Comparison of ENCODE assay signal across 1 cellular context in genomic region chr10:66799474-66799873, GRCh38.
TF ChIP-seq lines count a peak whose summit lies in the region.

No MANE protein-coding gene starts in this region.

TF ChIP-seq in GM23338, 12 proteins besides CTCF, POLR2A, EP300 and RAD21 (continued from another document):
- TF ChIP-seq REST (IDR thresholded peaks at IDR 0.05; ENCODE audit: unreplicated experiment) (no peak), EZH2phosphoT487 (IDR thresholded peaks at IDR 0.05; ENCODE audit: unreplicated experiment) (no peak), JUNB (IDR thresholded peaks at IDR 0.05; ENCODE audit: unreplicated experiment) (no peak), NANOG (IDR thresholded peaks at IDR 0.05; ENCODE audit: borderline replicate concordance) (no peak), EZH2 (IDR thresholded peaks at IDR 0.05; ENCODE audit: low read depth, unreplicated experiment) (no peak)
- TF ChIP-seq, protein P1, sequence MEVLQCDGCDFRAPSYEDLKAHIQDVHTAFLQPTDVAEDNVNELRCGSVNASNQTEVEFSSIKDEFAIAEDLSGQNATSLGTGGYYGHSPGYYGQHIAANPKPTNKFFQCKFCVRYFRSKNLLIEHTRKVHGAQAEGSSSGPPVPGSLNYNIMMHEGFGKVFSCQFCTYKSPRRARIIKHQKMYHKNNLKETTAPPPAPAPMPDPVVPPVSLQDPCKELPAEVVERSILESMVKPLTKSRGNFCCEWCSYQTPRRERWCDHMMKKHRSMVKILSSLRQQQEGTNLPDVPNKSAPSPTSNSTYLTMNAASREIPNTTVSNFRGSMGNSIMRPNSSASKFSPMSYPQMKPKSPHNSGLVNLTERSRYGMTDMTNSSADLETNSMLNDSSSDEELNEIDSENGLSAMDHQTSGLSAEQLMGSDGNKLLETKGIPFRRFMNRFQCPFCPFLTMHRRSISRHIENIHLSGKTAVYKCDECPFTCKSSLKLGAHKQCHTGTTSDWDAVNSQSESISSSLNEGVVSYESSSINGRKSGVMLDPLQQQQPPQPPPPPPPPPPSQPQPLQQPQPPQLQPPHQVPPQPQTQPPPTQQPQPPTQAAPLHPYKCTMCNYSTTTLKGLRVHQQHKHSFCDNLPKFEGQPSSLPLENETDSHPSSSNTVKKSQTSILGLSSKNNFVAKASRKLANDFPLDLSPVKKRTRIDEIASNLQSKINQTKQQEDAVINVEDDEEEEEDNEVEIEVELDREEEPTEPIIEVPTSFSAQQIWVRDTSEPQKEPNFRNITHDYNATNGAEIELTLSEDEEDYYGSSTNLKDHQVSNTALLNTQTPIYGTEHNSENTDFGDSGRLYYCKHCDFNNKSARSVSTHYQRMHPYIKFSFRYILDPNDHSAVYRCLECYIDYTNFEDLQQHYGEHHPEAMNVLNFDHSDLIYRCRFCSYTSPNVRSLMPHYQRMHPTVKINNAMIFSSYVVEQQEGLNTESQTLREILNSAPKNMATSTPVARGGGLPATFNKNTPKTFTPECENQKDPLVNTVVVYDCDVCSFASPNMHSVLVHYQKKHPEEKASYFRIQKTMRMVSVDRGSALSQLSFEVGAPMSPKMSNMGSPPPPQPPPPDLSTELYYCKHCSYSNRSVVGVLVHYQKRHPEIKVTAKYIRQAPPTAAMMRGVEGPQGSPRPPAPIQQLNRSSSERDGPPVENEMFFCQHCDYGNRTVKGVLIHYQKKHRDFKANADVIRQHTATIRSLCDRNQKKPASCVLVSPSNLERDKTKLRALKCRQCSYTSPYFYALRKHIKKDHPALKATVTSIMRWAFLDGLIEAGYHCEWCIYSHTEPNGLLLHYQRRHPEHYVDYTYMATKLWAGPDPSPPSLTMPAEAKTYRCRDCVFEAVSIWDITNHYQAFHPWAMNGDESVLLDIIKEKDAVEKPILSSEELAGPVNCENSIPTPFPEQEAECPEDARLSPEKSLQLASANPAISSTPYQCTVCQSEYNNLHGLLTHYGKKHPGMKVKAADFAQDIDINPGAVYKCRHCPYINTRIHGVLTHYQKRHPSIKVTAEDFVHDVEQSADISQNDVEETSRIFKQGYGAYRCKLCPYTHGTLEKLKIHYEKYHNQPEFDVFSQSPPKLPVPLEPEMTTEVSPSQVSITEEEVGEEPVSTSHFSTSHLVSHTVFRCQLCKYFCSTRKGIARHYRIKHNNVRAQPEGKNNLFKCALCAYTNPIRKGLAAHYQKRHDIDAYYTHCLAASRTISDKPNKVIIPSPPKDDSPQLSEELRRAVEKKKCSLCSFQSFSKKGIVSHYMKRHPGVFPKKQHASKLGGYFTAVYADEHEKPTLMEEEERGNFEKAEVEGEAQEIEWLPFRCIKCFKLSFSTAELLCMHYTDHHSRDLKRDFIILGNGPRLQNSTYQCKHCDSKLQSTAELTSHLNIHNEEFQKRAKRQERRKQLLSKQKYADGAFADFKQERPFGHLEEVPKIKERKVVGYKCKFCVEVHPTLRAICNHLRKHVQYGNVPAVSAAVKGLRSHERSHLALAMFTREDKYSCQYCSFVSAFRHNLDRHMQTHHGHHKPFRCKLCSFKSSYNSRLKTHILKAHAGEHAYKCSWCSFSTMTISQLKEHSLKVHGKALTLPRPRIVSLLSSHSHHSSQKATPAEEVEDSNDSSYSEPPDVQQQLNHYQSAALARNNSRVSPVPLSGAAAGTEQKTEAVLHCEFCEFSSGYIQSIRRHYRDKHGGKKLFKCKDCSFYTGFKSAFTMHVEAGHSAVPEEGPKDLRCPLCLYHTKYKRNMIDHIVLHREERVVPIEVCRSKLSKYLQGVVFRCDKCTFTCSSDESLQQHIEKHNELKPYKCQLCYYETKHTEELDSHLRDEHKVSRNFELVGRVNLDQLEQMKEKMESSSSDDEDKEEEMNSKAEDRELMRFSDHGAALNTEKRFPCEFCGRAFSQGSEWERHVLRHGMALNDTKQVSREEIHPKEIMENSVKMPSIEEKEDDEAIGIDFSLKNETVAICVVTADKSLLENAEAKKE (CRISPR knock-in tag; IDR thresholded peaks at IDR 0.05): no peak
